In the genomic region with DNA sequence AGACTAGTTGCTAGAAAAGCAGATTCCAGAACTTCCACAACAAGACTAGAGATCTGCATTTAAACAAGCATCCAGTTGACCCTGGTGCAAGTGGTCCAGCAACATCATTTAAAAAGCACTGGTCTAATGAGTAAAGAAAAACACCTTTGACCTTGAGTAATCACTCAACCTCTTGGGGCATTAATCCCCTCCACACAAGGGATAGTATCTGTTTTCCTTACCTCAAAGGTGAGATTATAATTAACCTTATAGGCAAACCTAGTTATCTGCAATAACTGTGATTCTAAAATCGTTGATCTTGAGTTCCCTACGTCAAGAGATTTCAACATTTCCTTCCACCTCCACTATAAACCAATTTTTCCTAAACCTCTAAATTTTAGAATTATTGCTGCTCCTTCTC, we compare ENCODE assay signal across 9 cellular contexts. TPM values are rescaled to one million over a fixed set of nuclear protein-coding genes. Genes with fewer than 3 reads are reported as not detected.
DNase-seq lines count a peak whose midpoint lies in the region; ATAC-seq, FAIRE-seq and TF ChIP-seq lines count a peak whose summit lies in the region.
"Had no signal": no experiment of that assay in that cellular context is flagged by ENCODE, and none has a peak within 500 bp of the region (broad histone marks: within the 10 kb centered on the region; RNA-seq: fewer than 3 reads in every experiment).

No MANE protein-coding gene starts in this region.

- H3K9ac ChIP-seq in SK-N-SH (peak overlapping the region; percentile 96), keratinocyte (ENCODE audit: control insufficient read depth, extremely low read depth, insufficient read depth, low read length) (peak overlapping the region; percentile 96), subcutaneous abdominal adipose tissue (ENCODE audit: low read length in 5 of 5) (peak overlapping the region; percentile 86 to 99 (median 95))

- peak overlapping the region; percentile 89 for H3K4me3 Mint-ChIP-seq in activated naive CD8-positive, alpha-beta T cell

- H3K79me2 ChIP-seq in SK-N-SH (ENCODE audit: insufficient read depth) (peaks cover 61% of the 10 kb centered on the region), keratinocyte (ENCODE audit: control insufficient read depth, insufficient read depth, low read length) (peaks cover 51% of the 10 kb centered on the region)

- H3K36me3 ChIP-seq in SK-N-SH (replicated peaks in 1 of 2; ENCODE audit: control insufficient read depth in 1 of 2, insufficient read depth in 2 of 2, low read length in 1 of 2) (peaks cover 24 to 35% of the 10 kb centered on the region in 2 experiments), keratinocyte (ENCODE audit: control insufficient read depth in 2 of 2, extremely low read depth in 1 of 2, insufficient read depth in 2 of 2, low read length in 2 of 2) (peaks cover 8 to 12% of the 10 kb centered on the region in 2 experiments), subcutaneous abdominal adipose tissue (ENCODE audit: control insufficient read depth in 5 of 5, insufficient read depth in 5 of 5, low read length in 5 of 5) (peaks cover 7 to 19% (median 15%) of the 10 kb centered on the region in 5 donors)

- no peak for TF ChIP-seq RAD21 in SK-N-SH (IDR thresholded peaks at IDR 0.05; ENCODE audit: low read length)

- no peak for ATAC-seq in SK-N-SH treated with all-trans-retinoic acid at 6 μM for 48 hours
- ATAC-seq in GM18867 (IDR thresholded peaks at IDR 0.05; ENCODE audit: unreplicated experiment): no peak

- DNase-seq in SK-N-SH: no peak
- DNase-seq in keratinocyte (ENCODE audit: low read depth, low spot score): no peak
- no peak for DNase-seq in GM20000 (ENCODE audit: low spot score)
- DNase-seq in NCI-H510A (lab: John Stamatoyannopoulos, UW): no peak
- DNase-seq: 8988T had no signal

- no peaks in the 10 kb centered on the region for H3K27me3 ChIP-seq in SK-N-SH (ENCODE audit: insufficient read depth)
- H3K27me3 ChIP-seq in keratinocyte (ENCODE audit: control insufficient read depth, extremely low read depth, insufficient read depth, low read length): no peaks in the 10 kb centered on the region
- H3K27me3 ChIP-seq in subcutaneous abdominal adipose tissue (ENCODE audit: control insufficient read depth in 5 of 5, insufficient read depth in 4 of 5, low read length in 5 of 5): no peaks in the 10 kb centered on the region

- TF ChIP-seq EP300 in SK-N-SH (IDR thresholded peaks at IDR 0.05; ENCODE audit: borderline replicate concordance in 1 of 2, low read depth in 1 of 2, low read length in 1 of 2): no peak

- H3K9me3 ChIP-seq in SK-N-SH (no peaks in the 10 kb centered on the region), keratinocyte (ENCODE audit: control insufficient read depth, low read depth, low read length) (no peaks in the 10 kb centered on the region), subcutaneous abdominal adipose tissue (ENCODE audit: control insufficient read depth in 5 of 5, low read length in 5 of 5) (no peaks in the 10 kb centered on the region)

- CTCF ChIA-PET in SK-N-SH (lab: Yijun Ruan, JAX): interaction anchor here (0.6 kb wide), 1 partner anchor 159 kb away, joined by 3 read pairs; no protein-coding TSS in a partner anchor

- H3K4me3 ChIP-seq in SK-N-SH (ENCODE audit: low read depth in 2 of 2, low read length in 1 of 2): peak overlapping the region; percentile 85 to 87
- peak overlapping the region; percentile 94 to 99 (median 98) for H3K4me3 ChIP-seq in keratinocyte (ENCODE audit: control insufficient read depth in 2 of 3, extremely low read depth in 1 of 3, insufficient read depth in 2 of 3, low read depth in 1 of 3, low read length in 3 of 3)
- peak overlapping the region; percentile 93 to 99 (median 94) for H3K4me3 ChIP-seq in subcutaneous abdominal adipose tissue (ENCODE audit: low read depth in 1 of 5, low read length in 5 of 5)

- dilution Hi-C loops in keratinocyte (cut with MboI; ENCODE audit: extremely low pct_ligation_motif_present, low sequenced_read_pairs): no loop called here

- no peaks in the 10 kb centered on the region for H3K9me3 Mint-ChIP-seq in activated naive CD8-positive, alpha-beta T cell (ENCODE audit: low read depth)

- H3K27ac ChIP-seq in SK-N-SH (ENCODE audit: low read depth in 2 of 2, low read length in 1 of 2) (peak overlapping the region; percentile 97 to 99; a peak in 3 of 4 replicates), keratinocyte (ENCODE audit: control insufficient read depth, insufficient read depth, low read length) (peak overlapping the region; percentile 97), subcutaneous abdominal adipose tissue (ENCODE audit: low read depth, low read length) (peak overlapping the region; percentile 98)

- peaks cover 46% of the 10 kb centered on the region for H3K4me1 Mint-ChIP-seq in activated naive CD8-positive, alpha-beta T cell (ENCODE audit: low read depth)

- H4K20me1 ChIP-seq in SK-N-SH (ENCODE audit: insufficient read depth) (peaks cover 29% of the 10 kb centered on the region), keratinocyte (ENCODE audit: control insufficient read depth, extremely low read depth, insufficient read depth, low read length) (no peaks in the 10 kb centered on the region)

- WGBS in SK-N-SH (ENCODE audit: low lambda C conversion rate): 0% methylated on average over 2 of the region's 2 CpGs

- H3K4me2 ChIP-seq in SK-N-SH: peak overlapping the region; percentile 79
- H3K4me2 ChIP-seq in keratinocyte (ENCODE audit: control insufficient read depth, extremely low read depth, insufficient read depth, low read depth, low read length): peak overlapping the region; percentile 99

- no peak for FAIRE-seq in keratinocyte (lab: Jason Lieb, UNC)

- peak overlapping the region; percentile 99 for H3K27ac Mint-ChIP-seq in activated naive CD8-positive, alpha-beta T cell

- no peaks in the 10 kb centered on the region for H3K9me2 ChIP-seq in SK-N-SH

- peaks cover 23% of the 10 kb centered on the region for H3F3A ChIP-seq in SK-N-SH (replicated peaks; ENCODE audit: insufficient read depth)

- H3K4me1 ChIP-seq in SK-N-SH (ENCODE audit: control insufficient read depth in 1 of 2, insufficient read depth in 2 of 2, low read depth in 1 of 2, low read length in 1 of 2) (peaks cover 0 to 3% of the 10 kb centered on the region in 2 experiments; a peak in 3 of 4 replicates), keratinocyte (ENCODE audit: control insufficient read depth, extremely low read depth, insufficient read depth, low read length) (peaks cover 19% of the 10 kb centered on the region), subcutaneous abdominal adipose tissue (ENCODE audit: control insufficient read depth in 5 of 5, insufficient read depth in 5 of 5, low read length in 5 of 5) (peaks cover 0 to 40% (median 39%) of the 10 kb centered on the region in 5 donors)

- no peaks in the 10 kb centered on the region for H3K9me1 ChIP-seq in keratinocyte (ENCODE audit: control insufficient read depth, extremely low read depth, insufficient read depth, low read length)

- no peak for TF ChIP-seq CTCF in SK-N-SH (IDR thresholded peaks at IDR 0.05)
- no peak for TF ChIP-seq CTCF in keratinocyte (optimal IDR thresholded peaks at IDR 0.05 in 1 of 3, IDR thresholded peaks at IDR 0.05 in 1 of 3, conservative IDR thresholded peaks at IDR 0.05 in 1 of 3; ENCODE audit: extremely low read depth in 1 of 3, insufficient read depth in 2 of 3, low read length in 3 of 3)
- no peak for TF ChIP-seq CTCF in GM20000 (IDR thresholded peaks at IDR 0.05; ENCODE audit: extremely low read depth, missing control alignments)

- H2AFZ ChIP-seq in SK-N-SH (ENCODE audit: low read depth) (no peak overlapping the region), keratinocyte (ENCODE audit: control insufficient read depth, low read length) (no peak overlapping the region)

- POLR2A ChIA-PET in SK-N-SH (lab: Yijun Ruan, JAX): interaction anchor here (2.4 kb wide), 1 partner anchor 14 kb away, joined by 16 read pairs; the partner anchor contains the start of gene CCDC77

- H3K36me3 Mint-ChIP-seq in activated naive CD8-positive, alpha-beta T cell: no peaks in the 10 kb centered on the region

- no peaks in the 10 kb centered on the region for H3K27me3 Mint-ChIP-seq in activated naive CD8-positive, alpha-beta T cell

TF ChIP-seq in SK-N-SH treated with all-trans-retinoic acid at 6 μM for 48 hours, 23 proteins besides CTCF, POLR2A, EP300 and RAD21 (continues in another document):
- TF ChIP-seq CREB5 (CRISPR knock-in tag; IDR thresholded peaks at IDR 0.05; ENCODE audit: low read depth) (no peak), BACH2 (CRISPR knock-in tag; IDR thresholded peaks at IDR 0.05; ENCODE audit: borderline replicate concordance) (no peak)

RNA-seq across cellular contexts. Expression of gene KDM5A, which starts 1.1 kb away (rescaled TPM):
- polyA plus RNA-seq in SK-N-SH (2012; rRNA removed) (6.2 and 8.9 TPM in 2 replicates), keratinocyte (14.5 to 18.2 TPM (median 14.7 TPM) in 3 replicates)
- polyA plus RNA-seq in SK-N-SH (2012; cell fraction: cytosol; rRNA removed): 7.5 and 7.8 TPM in 2 replicates
- 16.8 and 17.0 TPM in 2 replicates for polyA plus RNA-seq in SK-N-SH (2012; cell fraction: nucleus; rRNA removed)
- polyA plus RNA-seq in keratinocyte (2011; ENCODE audit: low read depth): 32.8 TPM
- 10.9 and 13.5 TPM in 2 replicates for polyA plus RNA-seq in keratinocyte (2011; cell fraction: cytosol; rRNA removed)
- polyA plus RNA-seq in keratinocyte (2011; cell fraction: nucleus; rRNA removed): 24.6 and 30.2 TPM in 2 replicates
- polyA plus RNA-seq in keratinocyte (2012; ENCODE audit: low replicate concordance): 17.2 and 19.8 TPM in 2 replicates
- polyA minus RNA-seq in keratinocyte: 37.7 to 95.3 TPM (median 80.3 TPM) in 3 replicates
- 29.0 TPM for polyA minus RNA-seq in keratinocyte (2011; cell fraction: cytosol; rRNA and poly(A)+ RNA removed)
- 74.1 and 123 TPM in 2 replicates for polyA minus RNA-seq in keratinocyte (2011; cell fraction: nucleus; rRNA and poly(A)+ RNA removed)

RNA-seq across cellular contexts. Expression of gene CCDC77, which starts 13.4 kb away (rescaled TPM):
- 5.9 and 6.4 TPM in 2 replicates for polyA plus RNA-seq in SK-N-SH (2012; rRNA removed)
- polyA plus RNA-seq in SK-N-SH (2012; cell fraction: cytosol; rRNA removed): 6.5 and 9.3 TPM in 2 replicates
- 5.6 and 9.1 TPM in 2 replicates for polyA plus RNA-seq in SK-N-SH (2012; cell fraction: nucleus; rRNA removed)
- polyA plus RNA-seq in keratinocyte: 4.6 to 8.3 TPM (median 5.8 TPM) in 3 replicates
- 5.3 TPM for polyA plus RNA-seq in keratinocyte (2011; ENCODE audit: low read depth)
- polyA plus RNA-seq in keratinocyte (2011; cell fraction: cytosol; rRNA removed): 3.7 and 5.3 TPM in 2 replicates
- polyA plus RNA-seq in keratinocyte (2011; cell fraction: nucleus; rRNA removed): 8.0 and 9.2 TPM in 2 replicates
- 3.4 and 3.9 TPM in 2 replicates for polyA plus RNA-seq in keratinocyte (2012; ENCODE audit: low replicate concordance)
- 1.7 to 5.6 TPM (median 3.3 TPM) in 3 replicates for polyA minus RNA-seq in keratinocyte
- polyA minus RNA-seq in keratinocyte (2011; cell fraction: cytosol; rRNA and poly(A)+ RNA removed): 2.7 TPM
- polyA minus RNA-seq in keratinocyte (2011; cell fraction: nucleus; rRNA and poly(A)+ RNA removed): 1.7 and 4.3 TPM in 2 replicates
